In genomic region chr5:176550937-176551336, GRCh38 we compare ENCODE assay signal across 4 cellular contexts. TPM values are rescaled to one million over a fixed set of nuclear protein-coding genes. Genes with fewer than 3 reads are reported as not detected.
"Had no signal": no experiment of that assay in that cellular context is flagged by ENCODE, and none has a peak within 500 bp of the region (broad histone marks: within the 10 kb centered on the region; RNA-seq: fewer than 3 reads in every experiment).

No MANE protein-coding gene starts in this region.

RNA-seq across cellular contexts. Expression of gene CDHR2, which starts 1.8 kb away (rescaled TPM):
- total RNA-seq: pulmonary artery endothelial cell, thoracic aorta had no signal
- polyA plus RNA-seq: foreskin keratinocyte, SK-N-SH had no signal
